ENCODE assay signal across 2 cellular contexts in genomic region chr11:13260196-13260962, GRCh38.
TF ChIP-seq lines count a peak whose summit lies in the region.

No MANE protein-coding gene starts in this region.

TF ChIP-seq in SK-N-SH, 30 proteins besides CTCF, POLR2A, EP300 and RAD21 (continued from another document):
- no peak for TF ChIP-seq IRF3 (IDR thresholded peaks at IDR 0.05; ENCODE audit: low read depth, low read length)
- TF ChIP-seq EZH2phosphoT487 (IDR thresholded peaks at IDR 0.05; ENCODE audit: borderline replicate concordance, low read depth), result no peak
- TF ChIP-seq POLR2AphosphoS5 (IDR thresholded peaks at IDR 0.05; ENCODE audit: low read depth, low read length), result no peak
- TF ChIP-seq, protein P1, sequence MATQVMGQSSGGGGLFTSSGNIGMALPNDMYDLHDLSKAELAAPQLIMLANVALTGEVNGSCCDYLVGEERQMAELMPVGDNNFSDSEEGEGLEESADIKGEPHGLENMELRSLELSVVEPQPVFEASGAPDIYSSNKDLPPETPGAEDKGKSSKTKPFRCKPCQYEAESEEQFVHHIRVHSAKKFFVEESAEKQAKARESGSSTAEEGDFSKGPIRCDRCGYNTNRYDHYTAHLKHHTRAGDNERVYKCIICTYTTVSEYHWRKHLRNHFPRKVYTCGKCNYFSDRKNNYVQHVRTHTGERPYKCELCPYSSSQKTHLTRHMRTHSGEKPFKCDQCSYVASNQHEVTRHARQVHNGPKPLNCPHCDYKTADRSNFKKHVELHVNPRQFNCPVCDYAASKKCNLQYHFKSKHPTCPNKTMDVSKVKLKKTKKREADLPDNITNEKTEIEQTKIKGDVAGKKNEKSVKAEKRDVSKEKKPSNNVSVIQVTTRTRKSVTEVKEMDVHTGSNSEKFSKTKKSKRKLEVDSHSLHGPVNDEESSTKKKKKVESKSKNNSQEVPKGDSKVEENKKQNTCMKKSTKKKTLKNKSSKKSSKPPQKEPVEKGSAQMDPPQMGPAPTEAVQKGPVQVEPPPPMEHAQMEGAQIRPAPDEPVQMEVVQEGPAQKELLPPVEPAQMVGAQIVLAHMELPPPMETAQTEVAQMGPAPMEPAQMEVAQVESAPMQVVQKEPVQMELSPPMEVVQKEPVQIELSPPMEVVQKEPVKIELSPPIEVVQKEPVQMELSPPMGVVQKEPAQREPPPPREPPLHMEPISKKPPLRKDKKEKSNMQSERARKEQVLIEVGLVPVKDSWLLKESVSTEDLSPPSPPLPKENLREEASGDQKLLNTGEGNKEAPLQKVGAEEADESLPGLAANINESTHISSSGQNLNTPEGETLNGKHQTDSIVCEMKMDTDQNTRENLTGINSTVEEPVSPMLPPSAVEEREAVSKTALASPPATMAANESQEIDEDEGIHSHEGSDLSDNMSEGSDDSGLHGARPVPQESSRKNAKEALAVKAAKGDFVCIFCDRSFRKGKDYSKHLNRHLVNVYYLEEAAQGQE (IDR thresholded peaks at IDR 0.05; ENCODE audit: low read depth, low read length), result no peak
- TF ChIP-seq, protein P2, sequence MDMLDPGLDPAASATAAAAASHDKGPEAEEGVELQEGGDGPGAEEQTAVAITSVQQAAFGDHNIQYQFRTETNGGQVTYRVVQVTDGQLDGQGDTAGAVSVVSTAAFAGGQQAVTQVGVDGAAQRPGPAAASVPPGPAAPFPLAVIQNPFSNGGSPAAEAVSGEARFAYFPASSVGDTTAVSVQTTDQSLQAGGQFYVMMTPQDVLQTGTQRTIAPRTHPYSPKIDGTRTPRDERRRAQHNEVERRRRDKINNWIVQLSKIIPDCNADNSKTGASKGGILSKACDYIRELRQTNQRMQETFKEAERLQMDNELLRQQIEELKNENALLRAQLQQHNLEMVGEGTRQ (IDR thresholded peaks at IDR 0.05; ENCODE audit: borderline replicate concordance, low read depth, low read length), result no peak
- no peak for TF ChIP-seq JUND (IDR thresholded peaks at IDR 0.05)
- no peak for TF ChIP-seq GABPA (IDR thresholded peaks at IDR 0.05; ENCODE audit: low read depth)
- no peak for TF ChIP-seq RCOR1 (IDR thresholded peaks at IDR 0.05; ENCODE audit: low read length)
- TF ChIP-seq ELF1 (IDR thresholded peaks at IDR 0.05), result no peak
- no peak for TF ChIP-seq RFX5 (IDR thresholded peaks at IDR 0.05; ENCODE audit: low read length)
- no peak for TF ChIP-seq ZBTB33 (IDR thresholded peaks at IDR 0.05; ENCODE audit: borderline replicate concordance, low read depth)
- no peak for TF ChIP-seq TEAD4 (IDR thresholded peaks at IDR 0.05; ENCODE audit: borderline replicate concordance, insufficient read depth)

TF ChIP-seq in SK-N-SH treated with all-trans-retinoic acid at 6 μM for 48 hours, 23 proteins besides CTCF, POLR2A, EP300 and RAD21 (continued from another document):
- TF ChIP-seq ZNF8 (CRISPR knock-in tag; IDR thresholded peaks at IDR 0.05) (no peak), ZNF565 (CRISPR knock-in tag; conservative IDR thresholded peaks at IDR 0.05; ENCODE audit: low read depth) (no peak), ZFP3 (CRISPR knock-in tag; IDR thresholded peaks at IDR 0.05) (no peak), OSR1 (CRISPR knock-in tag; IDR thresholded peaks at IDR 0.05) (no peak), ZC3H10 (CRISPR knock-in tag; IDR thresholded peaks at IDR 0.05) (no peak), POU6F1 (CRISPR knock-in tag; IDR thresholded peaks at IDR 0.05; ENCODE audit: borderline replicate concordance, low read depth) (no peak), TCF4 (CRISPR knock-in tag; IDR thresholded peaks at IDR 0.05; ENCODE audit: borderline replicate concordance) (no peak)
- TF ChIP-seq, protein P3, sequence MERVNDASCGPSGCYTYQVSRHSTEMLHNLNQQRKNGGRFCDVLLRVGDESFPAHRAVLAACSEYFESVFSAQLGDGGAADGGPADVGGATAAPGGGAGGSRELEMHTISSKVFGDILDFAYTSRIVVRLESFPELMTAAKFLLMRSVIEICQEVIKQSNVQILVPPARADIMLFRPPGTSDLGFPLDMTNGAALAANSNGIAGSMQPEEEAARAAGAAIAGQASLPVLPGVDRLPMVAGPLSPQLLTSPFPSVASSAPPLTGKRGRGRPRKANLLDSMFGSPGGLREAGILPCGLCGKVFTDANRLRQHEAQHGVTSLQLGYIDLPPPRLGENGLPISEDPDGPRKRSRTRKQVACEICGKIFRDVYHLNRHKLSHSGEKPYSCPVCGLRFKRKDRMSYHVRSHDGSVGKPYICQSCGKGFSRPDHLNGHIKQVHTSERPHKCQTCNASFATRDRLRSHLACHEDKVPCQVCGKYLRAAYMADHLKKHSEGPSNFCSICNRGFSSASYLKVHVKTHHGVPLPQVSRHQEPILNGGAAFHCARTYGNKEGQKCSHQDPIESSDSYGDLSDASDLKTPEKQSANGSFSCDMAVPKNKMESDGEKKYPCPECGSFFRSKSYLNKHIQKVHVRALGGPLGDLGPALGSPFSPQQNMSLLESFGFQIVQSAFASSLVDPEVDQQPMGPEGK (CRISPR knock-in tag; IDR thresholded peaks at IDR 0.05; ENCODE audit: borderline replicate concordance), result no peak
- TF ChIP-seq, protein P4, sequence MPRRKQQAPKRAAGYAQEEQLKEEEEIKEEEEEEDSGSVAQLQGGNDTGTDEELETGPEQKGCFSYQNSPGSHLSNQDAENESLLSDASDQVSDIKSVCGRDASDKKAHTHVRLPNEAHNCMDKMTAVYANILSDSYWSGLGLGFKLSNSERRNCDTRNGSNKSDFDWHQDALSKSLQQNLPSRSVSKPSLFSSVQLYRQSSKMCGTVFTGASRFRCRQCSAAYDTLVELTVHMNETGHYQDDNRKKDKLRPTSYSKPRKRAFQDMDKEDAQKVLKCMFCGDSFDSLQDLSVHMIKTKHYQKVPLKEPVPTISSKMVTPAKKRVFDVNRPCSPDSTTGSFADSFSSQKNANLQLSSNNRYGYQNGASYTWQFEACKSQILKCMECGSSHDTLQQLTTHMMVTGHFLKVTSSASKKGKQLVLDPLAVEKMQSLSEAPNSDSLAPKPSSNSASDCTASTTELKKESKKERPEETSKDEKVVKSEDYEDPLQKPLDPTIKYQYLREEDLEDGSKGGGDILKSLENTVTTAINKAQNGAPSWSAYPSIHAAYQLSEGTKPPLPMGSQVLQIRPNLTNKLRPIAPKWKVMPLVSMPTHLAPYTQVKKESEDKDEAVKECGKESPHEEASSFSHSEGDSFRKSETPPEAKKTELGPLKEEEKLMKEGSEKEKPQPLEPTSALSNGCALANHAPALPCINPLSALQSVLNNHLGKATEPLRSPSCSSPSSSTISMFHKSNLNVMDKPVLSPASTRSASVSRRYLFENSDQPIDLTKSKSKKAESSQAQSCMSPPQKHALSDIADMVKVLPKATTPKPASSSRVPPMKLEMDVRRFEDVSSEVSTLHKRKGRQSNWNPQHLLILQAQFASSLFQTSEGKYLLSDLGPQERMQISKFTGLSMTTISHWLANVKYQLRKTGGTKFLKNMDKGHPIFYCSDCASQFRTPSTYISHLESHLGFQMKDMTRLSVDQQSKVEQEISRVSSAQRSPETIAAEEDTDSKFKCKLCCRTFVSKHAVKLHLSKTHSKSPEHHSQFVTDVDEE (CRISPR knock-in tag; IDR thresholded peaks at IDR 0.05), result no peak
